Comparison of ENCODE assay signal across 17 cellular contexts in the genomic region with DNA sequence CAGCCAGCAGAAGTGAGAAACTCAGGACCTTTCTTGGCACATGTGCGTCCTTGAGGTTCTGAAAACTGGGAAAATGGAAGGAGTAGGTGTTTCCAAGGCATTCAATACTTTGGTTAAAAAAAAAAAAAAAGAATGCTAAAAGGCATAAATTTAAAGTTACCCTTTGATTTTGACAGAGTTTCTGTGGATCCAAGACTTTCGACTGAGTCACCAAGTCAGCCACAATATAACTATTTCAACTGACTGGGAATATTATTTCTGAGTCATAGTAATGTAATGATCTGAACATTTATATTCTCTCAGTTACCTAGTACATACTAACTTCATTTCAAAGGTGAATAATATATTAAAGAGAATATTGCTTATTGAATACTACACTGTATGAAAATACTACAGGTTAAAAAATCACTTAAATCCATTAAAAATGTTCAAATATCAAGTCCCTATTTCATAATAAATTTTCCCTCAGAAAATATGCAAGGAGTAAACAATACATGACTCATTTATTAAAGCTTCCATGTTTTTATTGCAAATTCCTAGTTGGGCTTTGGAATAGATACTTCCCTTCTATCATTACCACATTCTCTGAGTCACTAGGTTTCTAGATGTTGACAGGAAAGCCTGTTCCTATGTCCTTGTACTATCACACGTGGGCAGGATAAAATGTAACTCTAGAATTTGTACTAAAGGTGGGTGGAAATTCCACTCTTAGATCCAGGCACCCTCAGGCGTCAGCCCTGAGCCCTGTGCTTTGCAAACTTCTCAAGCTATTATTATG. TPM values are rescaled to one million over a fixed set of nuclear protein-coding genes. Genes with fewer than 3 reads are reported as not detected.
DNase-seq lines count a peak whose midpoint lies in the region; ATAC-seq, FAIRE-seq and TF ChIP-seq lines count a peak whose summit lies in the region.
"Had no signal": no experiment of that assay in that cellular context is flagged by ENCODE, and none has a peak within 500 bp of the region (broad histone marks: within the 10 kb centered on the region; RNA-seq: fewer than 3 reads in every experiment).

No MANE protein-coding gene starts in this region.

- H3K27ac ChIP-seq in trophoblast cell (ENCODE audit: low read depth, low read length) = no peak overlapping the region
- no peak overlapping the region for H3K27ac ChIP-seq in HepG2 (ENCODE audit: extremely low read length, insufficient read depth, low read length)
- no peak overlapping the region for H3K27ac ChIP-seq in ovary
- H3K27ac ChIP-seq: lower lobe of right lung, SJCRH30 had no signal

- intact Hi-C loops in HepG2 (cut with micrococcal nuclease; ENCODE audit: unreplicated experiment) (no loop called here), ovary (cut with DNase I) (no loop called here), natural killer cell (cut with micrococcal nuclease) (no loop called here)

- peaks cover 9 to 19% of the 10 kb centered on the region in 2 donors for H3K27me3 Mint-ChIP-seq in natural killer cell (ENCODE audit: low read depth in 2 of 2)

- H4K8ac ChIP-seq in trophoblast cell (ENCODE audit: low read depth, low read length) = peak overlapping the region; percentile 28

- H3K36me3 ChIP-seq in trophoblast cell (ENCODE audit: control insufficient read depth in 1 of 2, insufficient read depth in 2 of 2, low read length in 2 of 2) = no peaks in the 10 kb centered on the region
- no peaks in the 10 kb centered on the region for H3K36me3 ChIP-seq in HepG2 (replicated peaks in 1 of 2; ENCODE audit: control insufficient read depth in 1 of 2, insufficient read depth in 2 of 2, low read length in 2 of 2)
- H3K36me3 ChIP-seq in ovary = no peaks in the 10 kb centered on the region
- H3K36me3 ChIP-seq: lower lobe of right lung, sigmoid colon, SJCRH30 had no signal

- in situ Hi-C loops in SK-MEL-5 (cut with HindIII; ENCODE audit: low pct_unique_long_range_greater_than_20kb, low sequenced_read_pairs) (no loop called here), HepG2 (cut with HindIII; ENCODE audit: extremely low pct_ligation_motif_present, low pct_unique_long_range_greater_than_20kb) (loop anchor here (25.0 kb wide), 1 partner anchor 313 kb away; no protein-coding TSS in a partner anchor)

- peak overlapping the region; percentile 73 for H2BK5ac ChIP-seq in trophoblast cell (ENCODE audit: low read depth, low read length, poor library complexity)

- no peak for TF ChIP-seq RAD21 in HepG2 (CRISPR knock-in tag; IDR thresholded peaks at IDR 0.05)

- H3K79me2 ChIP-seq in trophoblast cell (ENCODE audit: control insufficient read depth, insufficient read depth, low read length, poor library complexity) (peaks cover 4% of the 10 kb centered on the region), HepG2 (ENCODE audit: insufficient read depth, low read length) (no peaks in the 10 kb centered on the region)

- H3K4me2 ChIP-seq in trophoblast cell (ENCODE audit: low read length) (no peak overlapping the region), HepG2 (ENCODE audit: low read depth, low read length) (no peak overlapping the region)

- no peaks in the 10 kb centered on the region for H3K36me3 Mint-ChIP-seq in natural killer cell
- H3K36me3 Mint-ChIP-seq: IgD-negative memory B cell had no signal

- H3K9ac ChIP-seq in trophoblast cell (ENCODE audit: low read length) (no peak overlapping the region), HepG2 (ENCODE audit: insufficient read depth, low read depth, low read length) (no peak overlapping the region)

- no peak for TF ChIP-seq POLR2A in HepG2 (IDR thresholded peaks at IDR 0.05; ENCODE audit: insufficient read depth in 1 of 2, low read depth in 2 of 2, low read length in 2 of 2)
- no peak for TF ChIP-seq POLR2A in ovary (IDR thresholded peaks at IDR 0.05)

- H4K91ac ChIP-seq in trophoblast cell (ENCODE audit: low read depth, low read length) = peak overlapping the region; percentile 55

- H2AK5ac ChIP-seq in trophoblast cell (ENCODE audit: low read length) = no peak overlapping the region

- WGBS in trophoblast cell (ENCODE audit: extremely low coverage, insufficient coverage, insufficient read length) = no CpG with 5 or more reads among the region's 4 CpGs
- WGBS in HepG2 (ENCODE audit: low lambda C conversion rate) = 0% methylated on average over 4 of the region's 4 CpGs
- 21 to 33% (median 24%) methylated on average over 4 of the region's 4 CpGs for WGBS in ovary, 3 donors

- H3K4me1 ChIP-seq in trophoblast cell (ENCODE audit: control insufficient read depth in 1 of 2, insufficient read depth in 2 of 2, low read length in 2 of 2) = peaks cover 8 to 9% of the 10 kb centered on the region in 2 experiments
- H3K4me1 ChIP-seq in HepG2 (ENCODE audit: insufficient read depth, low read length) = no peaks in the 10 kb centered on the region; the same call in 1 of the 2 replicates
- H3K4me1 ChIP-seq in ovary (ENCODE audit: insufficient read depth) = peaks cover 6% of the 10 kb centered on the region
- H3K4me1 ChIP-seq: SJCRH30 had no signal

- no TSS peak for BruUV-seq in HepG2 (replicated peaks; lab: Mats Ljungman, UMichigan)

- H2BK120ac ChIP-seq in trophoblast cell (ENCODE audit: insufficient read depth, low read length, poor library complexity) = no peak overlapping the region

- ATAC-seq in HepG2 (no peak), natural killer cell (no peak)
- ATAC-seq: activated CD4-positive, alpha-beta T cell treated with anti-CD3 and anti-CD28 coated beads for 36 hours; lower lobe of right lung had no signal

- POLR2A ChIA-PET in HepG2 (lab: Yijun Ruan, JAX) = no interaction called here

- TF ChIP-seq EP300 in HepG2 (IDR thresholded peaks at IDR 0.05; ENCODE audit: low read depth in 2 of 2, low read length in 2 of 2) = no peak
- no peak for TF ChIP-seq EP300 in HepG2 (CRISPR knock-in tag; IDR thresholded peaks at IDR 0.05; ENCODE audit: borderline replicate concordance)
- TF ChIP-seq EP300 in ovary (IDR thresholded peaks at IDR 0.05) = no peak

- H3K4me1 Mint-ChIP-seq in natural killer cell = no peaks in the 10 kb centered on the region
- H3K4me1 Mint-ChIP-seq: activated CD4-positive, alpha-beta T cell treated with anti-CD3 and anti-CD28 coated beads for 36 hours; endodermal cell had no signal

- no peak overlapping the region for H3K18ac ChIP-seq in trophoblast cell (ENCODE audit: low read length)

- no peak overlapping the region for H3K27ac Mint-ChIP-seq in natural killer cell
- H3K27ac Mint-ChIP-seq: activated CD4-positive, alpha-beta T cell treated with anti-CD3 and anti-CD28 coated beads for 36 hours; activated naive CD4-positive, alpha-beta T cell treated with anti-CD3 and anti-CD28 coated beads for 36 hours; endodermal cell; IgD-negative memory B cell had no signal

- H2AFZ ChIP-seq in trophoblast cell (ENCODE audit: insufficient read depth, low read length, poor library complexity) (no peak overlapping the region), HepG2 (ENCODE audit: low read length) (no peak overlapping the region)

- no peak overlapping the region for H3K4ac ChIP-seq in trophoblast cell (ENCODE audit: low read depth, low read length)

- H3K79me1 ChIP-seq in trophoblast cell (ENCODE audit: low read length) = peaks cover 7% of the 10 kb centered on the region

- no peak overlapping the region for H4K12ac ChIP-seq in trophoblast cell (ENCODE audit: low read depth, low read length)

- H4K20me1 ChIP-seq in HepG2 (ENCODE audit: insufficient read depth, low read length) = no peaks in the 10 kb centered on the region

- H3K9me3 Mint-ChIP-seq in natural killer cell = peaks cover 0 to 3% of the 10 kb centered on the region in 2 donors
- H3K9me3 Mint-ChIP-seq: activated naive CD4-positive, alpha-beta T cell treated with anti-CD3 and anti-CD28 coated beads for 36 hours; endodermal cell had no signal

- no peak overlapping the region for H3K4me3 Mint-ChIP-seq in natural killer cell
- H3K4me3 Mint-ChIP-seq: activated CD4-positive, alpha-beta T cell treated with anti-CD3 and anti-CD28 coated beads for 36 hours; activated naive CD4-positive, alpha-beta T cell treated with anti-CD3 and anti-CD28 coated beads for 36 hours; endodermal cell; IgD-negative memory B cell had no signal

- H3K23ac ChIP-seq in trophoblast cell (ENCODE audit: low read length) = no peak overlapping the region

- no peaks in the 10 kb centered on the region for H3K27me3 ChIP-seq in trophoblast cell (ENCODE audit: insufficient read depth, low read length)
- H3K27me3 ChIP-seq in HepG2 (ENCODE audit: control insufficient read depth in 1 of 2, insufficient read depth in 2 of 2, low read length in 2 of 2) = peaks cover 0 to 7% of the 10 kb centered on the region in 2 experiments; a peak in 2 of 5 replicates
- H3K27me3 ChIP-seq in ovary = no peaks in the 10 kb centered on the region
- H3K27me3 ChIP-seq: SJCRH30 had no signal

- H3K14ac ChIP-seq in trophoblast cell (ENCODE audit: low read length) = no peak overlapping the region

- DNase-seq in EH (ENCODE audit: low read depth) (peak; percentile 92), SK-MEL-5 (ENCODE audit: low read depth, low spot score) (peak; percentile 4), fibroblast of mammary gland (ENCODE audit: low read depth) (peak; percentile 95), trophoblast cell (peak; percentile 52 to 58), HepG2 (ENCODE audit: low spot score) (no peak), ovary (no peak), natural killer cell (no peak)
- DNase-seq in activated CD8-positive, alpha-beta memory T cell treated with anti-CD3 and anti-CD28 coated beads for 24 hours = no peak
- DNase-seq: activated CD4-positive, alpha-beta T cell treated with anti-CD3 and anti-CD28 coated beads for 36 hours; activated naive CD4-positive, alpha-beta T cell treated with anti-CD3 and anti-CD28 coated beads for 36 hours; COR-L47; endodermal cell; lower lobe of right lung; NCI-H2171; sigmoid colon; SJCRH30 had no signal

- H2BK12ac ChIP-seq in trophoblast cell (ENCODE audit: low read length) = peak overlapping the region; percentile 80

- no peak for TF ChIP-seq CTCF in fibroblast of mammary gland (conservative IDR thresholded peaks at IDR 0.05; ENCODE audit: control insufficient read depth, insufficient read depth, low read depth, low read length)
- TF ChIP-seq CTCF in HepG2 (CRISPR knock-in tag; IDR thresholded peaks at IDR 0.05) = no peak
- TF ChIP-seq CTCF in ovary (IDR thresholded peaks at IDR 0.05) = no peak
- no peak for TF ChIP-seq CTCF in natural killer cell (IDR thresholded peaks at IDR 0.05)

- H3K4me3 ChIP-seq in fibroblast of mammary gland (ENCODE audit: control insufficient read depth, low read depth, low read length) = no peak overlapping the region
- no peak overlapping the region for H3K4me3 ChIP-seq in trophoblast cell (ENCODE audit: low read depth, low read length)
- H3K4me3 ChIP-seq in HepG2 (replicated peaks in 1 of 3; ENCODE audit: insufficient read depth in 1 of 3, low read depth in 2 of 3, low read length in 3 of 3) = no peak overlapping the region
- H3K4me3 ChIP-seq in ovary = no peak overlapping the region
- H3K4me3 ChIP-seq: lower lobe of right lung, sigmoid colon, SJCRH30 had no signal

- FAIRE-seq in HepG2 (lab: Jason Lieb, UNC) = no peak

- H3K9me3 ChIP-seq in trophoblast cell (ENCODE audit: insufficient read depth, low read depth, low read length) (no peaks in the 10 kb centered on the region), HepG2 (ENCODE audit: low read length) (no peaks in the 10 kb centered on the region), ovary (no peaks in the 10 kb centered on the region)
- H3K9me3 ChIP-seq: lower lobe of right lung, sigmoid colon, SJCRH30 had no signal

- CTCF ChIA-PET in HepG2 (lab: Yijun Ruan, JAX; ENCODE audit: low intra/inter-chr PET ratio, low total read pairs) = no interaction called here

RNA-seq across cellular contexts. Expression of gene ITGBL1, which starts 2.3 kb away (rescaled TPM):
- total RNA-seq in SK-MEL-5 (2014; rRNA removed; shearing (Covaris generic)) = 0.34 and 0.59 TPM in 2 replicates
- polyA plus RNA-seq in SK-MEL-5 (2015; cell fraction: cytosol; rRNA removed) = 0.06 and 0.12 TPM in 2 replicates
- 1.2 and 4.3 TPM in 2 replicates for polyA plus RNA-seq in SK-MEL-5 (2015; cell fraction: nucleus; rRNA removed)
- 0.10 and 0.14 TPM in 2 replicates for polyA plus RNA-seq in trophoblast cell (2013)
- total RNA-seq in HepG2 (2016; rRNA removed; fragmentation: Illumina TruSeq; extraction: Trizol) (0.02 TPM in 1 of 2 replicates, not detected in the other), ovary (1 to 10 TPM in 5 of 7 donors, under 1 TPM in 2; 0.48 to 5.0 (median 1.8) TPM), natural killer cell (not detected)
- not detected in 2 replicates for total RNA-seq in HepG2 (2016; cell fraction: cytosol; rRNA removed; fragmentation: Illumina TruSeq; extraction: Trizol; ENCODE audit: low read depth)
- 0.04 TPM in 1 of 2 replicates, not detected in the other for total RNA-seq in HepG2 (2016; cell fraction: insoluble cytoplasmic fraction; rRNA removed; fragmentation: Illumina TruSeq; extraction: Trizol)
- not detected in 2 replicates for total RNA-seq in HepG2 (2016; cell fraction: membrane; rRNA removed; fragmentation: Illumina TruSeq; extraction: Trizol)
- total RNA-seq in HepG2 (2016; cell fraction: nucleus; rRNA removed; fragmentation: Illumina TruSeq; extraction: Trizol) = not detected in 2 replicates
- polyA plus RNA-seq in HepG2 (2011; rRNA removed) (0.01 TPM in 1 of 2 replicates, not detected in the other), ovary (1 to 10 TPM in 1 of 2 donors, under 1 TPM in 1; 0.45 to 9.3 TPM)
- 0.03 TPM in 2 replicates for polyA plus RNA-seq in HepG2 (2011; cell fraction: cytosol; rRNA removed)
- 0.06 TPM in 1 of 2 replicates, not detected in the other for polyA plus RNA-seq in HepG2 (2011; cell fraction: nucleus; rRNA removed)
- polyA plus RNA-seq in HepG2 (2012) = 0.16 TPM in 1 of 2 replicates, not detected in the other
- polyA plus RNA-seq in HepG2 (2016; cell fraction: cytosol; fragmentation: Illumina TruSeq; extraction: Trizol; ENCODE audit: low read depth) = not detected in 2 replicates
- polyA plus RNA-seq in HepG2 (2016; cell fraction: insoluble cytoplasmic fraction; fragmentation: Illumina TruSeq; extraction: Trizol; ENCODE audit: low read depth) = not detected in 2 replicates
- polyA plus RNA-seq in HepG2 (2016; cell fraction: membrane; fragmentation: Illumina TruSeq; extraction: Trizol; ENCODE audit: low read depth) = not detected in 2 replicates
- polyA plus RNA-seq in HepG2 (2016; cell fraction: nucleus; fragmentation: Illumina TruSeq; extraction: Trizol; ENCODE audit: insufficient read depth, low read depth) = not detected in 2 replicates
- polyA minus RNA-seq in HepG2 (2011; rRNA and poly(A)+ RNA removed; ENCODE audit: low replicate concordance) = 0.58 TPM in 1 of 2 replicates, not detected in the other
- not detected in 2 replicates for polyA minus RNA-seq in HepG2 (2011; cell fraction: cytosol; rRNA and poly(A)+ RNA removed)
- 0.13 TPM in 1 of 2 replicates, not detected in the other for polyA minus RNA-seq in HepG2 (2011; cell fraction: nucleus; rRNA and poly(A)+ RNA removed)
- total RNA-seq: activated CD4-positive, alpha-beta T cell treated with anti-CD3 and anti-CD28 coated beads for 36 hours; activated naive CD4-positive, alpha-beta T cell treated with anti-CD3 and anti-CD28 coated beads for 36 hours; endodermal cell; SJCRH30 had no signal
- polyA plus RNA-seq: IgD-negative memory B cell had no signal

RNA-seq across cellular contexts. Expression of gene NALCN, which starts 33.9 kb away (rescaled TPM):
- 0.19 and 0.24 TPM in 2 replicates for total RNA-seq in SK-MEL-5 (2014; rRNA removed; shearing (Covaris generic))
- polyA plus RNA-seq in SK-MEL-5 (2015; cell fraction: cytosol; rRNA removed) = 0.13 TPM in 1 of 2 replicates, not detected in the other
- not detected in 2 replicates for polyA plus RNA-seq in SK-MEL-5 (2015; cell fraction: nucleus; rRNA removed)
- 0.19 and 0.35 TPM in 2 replicates for polyA plus RNA-seq in trophoblast cell (2013)
- not detected in 2 replicates for total RNA-seq in HepG2 (2016; rRNA removed; fragmentation: Illumina TruSeq; extraction: Trizol)
- total RNA-seq in HepG2 (2016; cell fraction: cytosol; rRNA removed; fragmentation: Illumina TruSeq; extraction: Trizol; ENCODE audit: low read depth) = not detected in 2 replicates
- not detected in 2 replicates for total RNA-seq in HepG2 (2016; cell fraction: insoluble cytoplasmic fraction; rRNA removed; fragmentation: Illumina TruSeq; extraction: Trizol)
- total RNA-seq in HepG2 (2016; cell fraction: membrane; rRNA removed; fragmentation: Illumina TruSeq; extraction: Trizol) = not detected in 2 replicates
- not detected in 2 replicates for total RNA-seq in HepG2 (2016; cell fraction: nucleus; rRNA removed; fragmentation: Illumina TruSeq; extraction: Trizol)
- polyA plus RNA-seq in HepG2 (2011; rRNA removed) = not detected in 2 replicates
- polyA plus RNA-seq in HepG2 (2011; cell fraction: cytosol; rRNA removed) = not detected in 2 replicates
- not detected in 2 replicates for polyA plus RNA-seq in HepG2 (2011; cell fraction: nucleus; rRNA removed)
- not detected in 2 replicates for polyA plus RNA-seq in HepG2 (2012)
- polyA plus RNA-seq in HepG2 (2016; cell fraction: cytosol; fragmentation: Illumina TruSeq; extraction: Trizol; ENCODE audit: low read depth) = not detected in 2 replicates
- not detected in 2 replicates for polyA plus RNA-seq in HepG2 (2016; cell fraction: insoluble cytoplasmic fraction; fragmentation: Illumina TruSeq; extraction: Trizol; ENCODE audit: low read depth)
- not detected in 2 replicates for polyA plus RNA-seq in HepG2 (2016; cell fraction: membrane; fragmentation: Illumina TruSeq; extraction: Trizol; ENCODE audit: low read depth)
- polyA plus RNA-seq in HepG2 (2016; cell fraction: nucleus; fragmentation: Illumina TruSeq; extraction: Trizol; ENCODE audit: insufficient read depth, low read depth) = not detected in 2 replicates
- polyA minus RNA-seq in HepG2 (2011; rRNA and poly(A)+ RNA removed; ENCODE audit: low replicate concordance) = 2.2 TPM in 1 of 2 replicates, not detected in the other
- not detected in 2 replicates for polyA minus RNA-seq in HepG2 (2011; cell fraction: cytosol; rRNA and poly(A)+ RNA removed)
- not detected in 2 replicates for polyA minus RNA-seq in HepG2 (2011; cell fraction: nucleus; rRNA and poly(A)+ RNA removed)
- total RNA-seq in ovary = 10 to 100 TPM in 1 of 7 donors, 1 to 10 TPM in 4, under 1 TPM in 2; 0.60 to 21.6 (median 1.4) TPM
- polyA plus RNA-seq in ovary = 1 to 10 TPM in 1 of 2 donors, under 1 TPM in 1; 0.17 to 2.0 TPM
- not detected for total RNA-seq in natural killer cell
- total RNA-seq: activated CD4-positive, alpha-beta T cell treated with anti-CD3 and anti-CD28 coated beads for 36 hours; activated naive CD4-positive, alpha-beta T cell treated with anti-CD3 and anti-CD28 coated beads for 36 hours had no signal
- polyA plus RNA-seq: IgD-negative memory B cell had no signal

Comparison
In these comparisons a context has a peak if more than half of its experiments do, and no peak if none do; other contexts are left out.
1. DNase-seq: peak in EH (single experiment), SK-MEL-5 (single experiment), fibroblast of mammary gland (single experiment) and trophoblast cell (2 of 2); none in HepG2 (single experiment), activated CD8-positive, alpha-beta memory T cell treated with anti-CD3 and anti-CD28 coated beads for 24 hours (single experiment), ovary (0 of 5) and natural killer cell (single experiment).